ENCODE assay signal across 17 cellular contexts in genomic region chr12:120211243-120211903, GRCh38. TPM values are rescaled to one million over a fixed set of nuclear protein-coding genes. Genes with fewer than 3 reads are reported as not detected.
DNase-seq lines count a peak whose midpoint lies in the region; ATAC-seq, FAIRE-seq and TF ChIP-seq lines count a peak whose summit lies in the region.
"Had no signal": no experiment of that assay in that cellular context is flagged by ENCODE, and none has a peak within 500 bp of the region (broad histone marks: within the 10 kb centered on the region; RNA-seq: fewer than 3 reads in every experiment).

No MANE protein-coding gene starts in this region.

- H4K20me1 ChIP-seq in H9 (ENCODE audit: control insufficient read depth, insufficient read depth, insufficient read length) (no peaks in the 10 kb centered on the region), K562 (replicated peaks; ENCODE audit: control insufficient read depth, insufficient read depth, low read length) (no peaks in the 10 kb centered on the region)

- TF ChIP-seq CTCF in H9 (conservative IDR thresholded peaks at IDR 0.05) = no peak
- TF ChIP-seq CTCF in K562 (IDR thresholded peaks at IDR 0.05 in 2 of 3, conservative IDR thresholded peaks at IDR 0.05 in 1 of 3; ENCODE audit: insufficient read depth in 2 of 3, low read depth in 1 of 3, low read length in 3 of 3) = no peak
- no peak for TF ChIP-seq CTCF in WERI-Rb-1 (IDR thresholded peaks at IDR 0.05; ENCODE audit: low read depth, low read length)

- no peak for FAIRE-seq in K562 (lab: Jason Lieb, UNC)
- FAIRE-seq: endometrium, islet of Langerhans had no signal

- H3K27me3 ChIP-seq in CD4-positive, CD25-positive, alpha-beta regulatory T cell (ENCODE audit: control insufficient read depth, insufficient read depth, low read length) = no peaks in the 10 kb centered on the region
- H3K27me3 ChIP-seq in H9 (ENCODE audit: insufficient read depth, low read length) (no peaks in the 10 kb centered on the region), K562 (ENCODE audit: control insufficient read depth in 2 of 2, insufficient read depth in 2 of 2, low read length in 2 of 2) (no peaks in the 10 kb centered on the region), WERI-Rb-1 (ENCODE audit: insufficient read depth, low read depth, severe bottlenecking) (no peaks in the 10 kb centered on the region)

- H3K18ac ChIP-seq in H9 (ENCODE audit: insufficient read length, low read depth, low read length) = no peak overlapping the region

- intact Hi-C loops in K562 (cut with micrococcal nuclease) = no loop called here

- no peaks in the 10 kb centered on the region for H3K79me1 ChIP-seq in H9 (ENCODE audit: insufficient read depth, low read depth, low read length, poor library complexity, severe bottlenecking)

- no peak overlapping the region for H3K4ac ChIP-seq in H9 (ENCODE audit: low read depth, low read length)

- H3K4me1 ChIP-seq in CD4-positive, CD25-positive, alpha-beta regulatory T cell (ENCODE audit: control insufficient read depth, insufficient read depth, low read length, poor library complexity, severe bottlenecking) = no peaks in the 10 kb centered on the region
- H3K4me1 ChIP-seq in H9 (ENCODE audit: insufficient read depth, low read length) (no peaks in the 10 kb centered on the region), K562 (replicated peaks in 1 of 2; ENCODE audit: control insufficient read depth in 2 of 2, insufficient read depth in 2 of 2, low read length in 2 of 2) (peaks cover 0 to 25% of the 10 kb centered on the region in 2 experiments; a peak in 2 of 5 replicates)

- peaks cover 4% of the 10 kb centered on the region for H3K27me3 Mint-ChIP-seq in CD4-positive, CD25-positive, alpha-beta regulatory T cell
- H3K27me3 Mint-ChIP-seq in H9 (ENCODE audit: low read depth) = no peaks in the 10 kb centered on the region
- no peaks in the 10 kb centered on the region for H3K27me3 Mint-ChIP-seq in naive thymus-derived CD8-positive, alpha-beta T cell

- H3K36me3 ChIP-seq in CD4-positive, CD25-positive, alpha-beta regulatory T cell (ENCODE audit: control insufficient read depth, insufficient read depth, low read length) = peaks cover 64% of the 10 kb centered on the region
- H3K36me3 ChIP-seq in K562 (ENCODE audit: control insufficient read depth, insufficient read depth, low read length) (peaks cover 67% of the 10 kb centered on the region; the same call in 2 of the 3 replicates), WERI-Rb-1 (peaks cover 37% of the 10 kb centered on the region)

- in situ Hi-C loops in K562 (cut with MboI) = no loop called here

- no peaks in the 10 kb centered on the region for H3K23me2 ChIP-seq in H9 (ENCODE audit: insufficient read length, low read depth, low read length, poor library complexity, severe bottlenecking)

- H2BK5ac ChIP-seq in H9 (ENCODE audit: insufficient read length, low read length) = no peak overlapping the region

- H3K56ac ChIP-seq in H9 (ENCODE audit: insufficient read length, low read depth, low read length) = no peak overlapping the region

- no peak overlapping the region for H4K5ac ChIP-seq in H9 (ENCODE audit: insufficient read length, low read depth, low read length)

- H2AK5ac ChIP-seq in H9 (ENCODE audit: insufficient read length, low read length) = no peak overlapping the region

- H2AFZ ChIP-seq in H9 (ENCODE audit: low read length) = no peak overlapping the region
- no peak overlapping the region for H2AFZ ChIP-seq in K562 (ENCODE audit: low read depth, low read length)
- H2AFZ ChIP-seq: GM23248 had no signal

- TF ChIP-seq EP300 in K562 (IDR thresholded peaks at IDR 0.05; ENCODE audit: low read length) = no peak

- H4K91ac ChIP-seq in H9 (ENCODE audit: insufficient read length, low read depth, low read length) = no peak overlapping the region

- H3K23ac ChIP-seq in H9 (ENCODE audit: insufficient read length, low read depth, low read length) = no peak overlapping the region

- TF ChIP-seq POLR2A in K562 (conservative IDR thresholded peaks at IDR 0.05) = no peak

- H4K8ac ChIP-seq in H9 (replicated peaks; ENCODE audit: insufficient read length, low read depth, low read length) = no peak overlapping the region

- H3K27ac Mint-ChIP-seq in CD4-positive, CD25-positive, alpha-beta regulatory T cell = peak overlapping the region in 2 of 3 donors; percentile 34 to 62
- peak overlapping the region in 2 of 3 experiments; percentile 47 to 64; a peak in 3 of 7 replicates for H3K27ac Mint-ChIP-seq in H9
- peak overlapping the region in 7 of 10 donors; percentile 3 to 81 (median 48) for H3K27ac Mint-ChIP-seq in naive thymus-derived CD8-positive, alpha-beta T cell
- H3K27ac Mint-ChIP-seq: nephron had no signal

- peaks cover 0 to 2% (median 0%) of the 10 kb centered on the region in 7 donors for H3K9me3 Mint-ChIP-seq in CD4-positive, CD25-positive, alpha-beta regulatory T cell
- no peaks in the 10 kb centered on the region for H3K9me3 Mint-ChIP-seq in H9
- H3K9me3 Mint-ChIP-seq in naive thymus-derived CD8-positive, alpha-beta T cell = no peaks in the 10 kb centered on the region
- H3K9me3 Mint-ChIP-seq: nephron had no signal

- no peak overlapping the region for H2BK12ac ChIP-seq in H9 (ENCODE audit: insufficient read length, low read depth, low read length)

- H3K4me1 Mint-ChIP-seq in CD4-positive, CD25-positive, alpha-beta regulatory T cell = peaks cover 0 to 4% (median 2%) of the 10 kb centered on the region in 4 donors
- peaks cover 0 to 7% of the 10 kb centered on the region in 2 experiments; a peak in 2 of 4 replicates for H3K4me1 Mint-ChIP-seq in H9
- H3K4me1 Mint-ChIP-seq in naive thymus-derived CD8-positive, alpha-beta T cell = peaks cover 0 to 13% (median under 1%) of the 10 kb centered on the region in 4 donors
- H3K4me1 Mint-ChIP-seq: nephron had no signal

- WGBS in H9 (ENCODE audit: extremely low coverage, insufficient read length, low lambda C conversion rate) = no CpG with 5 or more reads among the region's 12 CpGs
- 86% methylated on average over 12 of the region's 12 CpGs for WGBS in K562 (ENCODE audit: insufficient coverage, low coverage, missing lambda C conversion rate)

- no peak overlapping the region for H2BK15ac ChIP-seq in H9 (ENCODE audit: low read depth, low read length)

- DNase-seq in CD4-positive, CD25-positive, alpha-beta regulatory T cell = no peak
- DNase-seq in H9 (no peak), K562 (ENCODE audit: extremely low read depth in 1 of 4, low spot score in 3 of 4) (no peak), WERI-Rb-1 (no peak), NCI-H2196 (lab: John Stamatoyannopoulos, UW; ENCODE audit: unreplicated experiment) (no peak)
- no peak for DNase-seq in naive thymus-derived CD8-positive, alpha-beta T cell
- DNase-seq: activated T-cell treated with anti-CD3 and anti-CD28 coated beads, Interleukin-2, amount 50 U/mL, for 48 hours; central memory CD4-positive, alpha-beta T cell; GM23248; NCI-H1930; NK-92 treated with Interleukin-12 subunit alpha and Interleukin-12 subunit beta, amount 100 ng/mL, for 24 hours; stimulated activated CD4-positive, alpha-beta T cell treated with anti-CD3 and anti-CD28 coated beads, Interleukin-4, amount 100 ng/mL, for 4 hours had no signal

- H3K79me2 ChIP-seq in H9 (ENCODE audit: insufficient read depth, low read length) (no peaks in the 10 kb centered on the region), K562 (ENCODE audit: control insufficient read depth, insufficient read depth, low read length) (no peaks in the 10 kb centered on the region)

- H3K4me3 Mint-ChIP-seq in CD4-positive, CD25-positive, alpha-beta regulatory T cell = peak overlapping the region in 1 of 4 donors; percentile 71
- no peak overlapping the region for H3K4me3 Mint-ChIP-seq in H9
- no peak overlapping the region for H3K4me3 Mint-ChIP-seq in naive thymus-derived CD8-positive, alpha-beta T cell
- H3K4me3 Mint-ChIP-seq: nephron had no signal

- no peak for TF ChIP-seq RAD21 in K562 (CRISPR knock-in tag; conservative IDR thresholded peaks at IDR 0.05 in 1 of 2, IDR thresholded peaks at IDR 0.05 in 1 of 2)

- H3T11ph ChIP-seq in H9 (ENCODE audit: low read length) = no peak overlapping the region

- ATAC-seq in CD4-positive, CD25-positive, alpha-beta regulatory T cell (ENCODE audit: low read depth in 2 of 2) = no peak
- ATAC-seq in K562 (no peak), HG03280 (IDR thresholded peaks at IDR 0.05; ENCODE audit: unreplicated experiment) (no peak)
- no peak for ATAC-seq in naive thymus-derived CD8-positive, alpha-beta T cell

- peaks cover 24% of the 10 kb centered on the region for H3K36me3 Mint-ChIP-seq in CD4-positive, CD25-positive, alpha-beta regulatory T cell
- peaks cover 29 to 73% (median 63%) of the 10 kb centered on the region in 3 experiments; a peak in 6 of 7 replicates for H3K36me3 Mint-ChIP-seq in H9 (ENCODE audit: insufficient read depth in 1 of 3, low read depth in 3 of 3)
- H3K36me3 Mint-ChIP-seq in naive thymus-derived CD8-positive, alpha-beta T cell = peaks cover 0 to 65% (median 2%) of the 10 kb centered on the region in 3 donors

- H3K4me3 ChIP-seq in CD4-positive, CD25-positive, alpha-beta regulatory T cell (ENCODE audit: low read depth, low read length) = no peak overlapping the region
- H3K4me3 ChIP-seq in K562 (no peak overlapping the region), WERI-Rb-1 (ENCODE audit: low read depth, low read length) (no peak overlapping the region)
- H3K4me3 ChIP-seq: GM23248 had no signal

- POLR2A ChIA-PET in K562 (lab: Yijun Ruan, JAX) = interaction anchor here (0.6 to 5.3 kb wide), 4 partner anchors 11 to 93 kb away, joined by 3 to 70 read pairs (median 3); partner anchors contain the start of gene RPLP0
- POLR2A ChIA-PET in naive thymus-derived CD8-positive, alpha-beta T cell (lab: Charles Lee) = interaction anchor here (0.8 to 1.6 kb wide), 2 partner anchors 9 to 16 kb away, joined by 3 to 7 read pairs; no protein-coding TSS in a partner anchor

- no peak overlapping the region for H3K27ac ChIP-seq in CD4-positive, CD25-positive, alpha-beta regulatory T cell (ENCODE audit: insufficient read depth, low read length, poor library complexity, severe bottlenecking)
- H3K27ac ChIP-seq in H9 (ENCODE audit: insufficient read length, low read depth, low read length) (no peak overlapping the region), K562 (ENCODE audit: extremely low read depth, low read depth, low read length) (no peak overlapping the region), WERI-Rb-1 (no peak overlapping the region)
- H3K27ac ChIP-seq: C4-2B, GM23248 had no signal

- no peaks in the 10 kb centered on the region for H3K9me1 ChIP-seq in K562 (ENCODE audit: control insufficient read depth, insufficient read depth, low read length)

- CTCF ChIA-PET in K562 (lab: Yijun Ruan, JAX; ENCODE audit: low intra/inter-chr PET ratio) = no interaction called here

- no peaks in the 10 kb centered on the region for H3K9me3 ChIP-seq in CD4-positive, CD25-positive, alpha-beta regulatory T cell (ENCODE audit: control insufficient read depth in 2 of 2, low read length in 2 of 2)
- H3K9me3 ChIP-seq in H9 (ENCODE audit: control insufficient read depth, low read depth, low read length) (no peaks in the 10 kb centered on the region), K562 (replicated peaks; ENCODE audit: control insufficient read depth, insufficient read depth, low read depth, low read length) (0 out of 2 replicates have a peak, but pooled peaks cover under 1% of the 10 kb centered on the region), WERI-Rb-1 (ENCODE audit: severe bottlenecking) (no peaks in the 10 kb centered on the region)

- H3K14ac ChIP-seq in H9 (ENCODE audit: insufficient read depth, low read length) = no peak overlapping the region

- H3K9ac ChIP-seq in H9 (ENCODE audit: extremely low read depth, insufficient read length, low read length) (no peak overlapping the region), K562 (ENCODE audit: insufficient read depth in 1 of 2, low read depth in 2 of 2, low read length in 2 of 2) (no peak overlapping the region; a peak in 1 of 4 replicates)
- H3K9ac ChIP-seq: GM23248 had no signal

- TSS peak; percentile 23 for BruUV-seq in K562 (replicated peaks; lab: Mats Ljungman, UMichigan)

- H2BK120ac ChIP-seq in H9 (ENCODE audit: low read depth, low read length, poor library complexity, severe bottlenecking) = no peak overlapping the region

- H2BK20ac ChIP-seq in H9 (ENCODE audit: low read depth, low read length, poor library complexity, severe bottlenecking) = no peak overlapping the region

- H3K4me2 ChIP-seq in H9 (ENCODE audit: insufficient read depth, insufficient read length, low read length) (no peak overlapping the region), K562 (ENCODE audit: insufficient read depth, low read length) (no peak overlapping the region)

RNA-seq across cellular contexts. Expression of gene RPLP0, which starts 10.5 kb away (rescaled TPM):
- total RNA-seq in CD4-positive, CD25-positive, alpha-beta regulatory T cell = 1,127 TPM
- polyA plus RNA-seq in CD4-positive, CD25-positive, alpha-beta regulatory T cell = 1,000 to 10,000 TPM in 3 of 4 donors, 100 to 1,000 TPM in 1; 998 to 1,871 (median 1,438) TPM
- total RNA-seq in H9 (2021) = 2,950 and 3,019 TPM in 2 replicates
- 1,112 and 2,318 TPM in 2 replicates for total RNA-seq in K562 (2011; cell fraction: chromatin; rRNA removed; ENCODE audit: low replicate concordance)
- 2,659 and 3,037 TPM in 2 replicates for total RNA-seq in K562 (2011; cell fraction: nucleolus; rRNA removed)
- total RNA-seq in K562 (2011; cell fraction: nucleoplasm; rRNA removed) = 2,953 and 5,147 TPM in 2 replicates
- 4,900 and 6,436 TPM in 2 replicates for total RNA-seq in K562 (2014; rRNA removed)
- 3,191 and 3,833 TPM in 2 replicates for total RNA-seq in K562 (2014; rRNA removed; fragmentation: Illumina TruSeq; extraction: Trizol)
- total RNA-seq in K562 (2015; rRNA removed; fragmentation: Illumina TruSeq; extraction: Trizol) = 3,802 and 3,820 TPM in 2 replicates
- 3,845 and 4,075 TPM in 2 replicates for total RNA-seq in K562 (2021)
- 7,931 and 10,886 TPM in 2 replicates for polyA plus RNA-seq in K562 (2011; rRNA removed)
- polyA plus RNA-seq in K562 (2011; cell fraction: cytosol; rRNA removed) = 11,423 and 15,718 TPM in 2 replicates
- 3,653 and 4,979 TPM in 2 replicates for polyA plus RNA-seq in K562 (2011; cell fraction: nucleus; rRNA removed)
- 4,990 and 8,357 TPM in 2 replicates for polyA plus RNA-seq in K562 (2012)
- 5,372 and 5,510 TPM in 2 replicates for polyA plus RNA-seq in K562 (2014; fragmentation: Illumina TruSeq; extraction: Trizol)
- 1,000 to 10,000 TPM; 6,875 to 7,674 TPM for polyA plus RNA-seq in K562 (2014; fragmentation: Nextera tagmentation; extraction: Ambion mirVana)
- 6,483 and 6,682 TPM in 2 replicates for polyA plus RNA-seq in K562 (2014; rRNA removed)
- polyA minus RNA-seq in K562 (2011; rRNA and poly(A)+ RNA removed) = 5,001 and 5,431 TPM in 2 replicates
- polyA minus RNA-seq in K562 (2011; cell fraction: cytosol; rRNA and poly(A)+ RNA removed) = 2,569 and 3,110 TPM in 2 replicates
- polyA minus RNA-seq in K562 (2011; cell fraction: nucleus; rRNA and poly(A)+ RNA removed) = 738 and 1,257 TPM in 2 replicates
- 1,000 to 10,000 TPM; 1,511 to 1,568 TPM for total RNA-seq in naive thymus-derived CD8-positive, alpha-beta T cell
- polyA plus RNA-seq in naive thymus-derived CD8-positive, alpha-beta T cell = 1,000 to 10,000 TPM; 1,821 to 2,320 (median 1,964) TPM

RNA-seq across cellular contexts. Expression of gene GCN1, which starts 16.9 kb away (rescaled TPM):
- 115 TPM for total RNA-seq in CD4-positive, CD25-positive, alpha-beta regulatory T cell
- 10 to 100 TPM; 17.0 to 27.5 (median 20.9) TPM for polyA plus RNA-seq in CD4-positive, CD25-positive, alpha-beta regulatory T cell
- total RNA-seq in H9 (2021) (125 and 137 TPM in 2 replicates), K562 (2014; rRNA removed) (96.4 and 124 TPM in 2 replicates), K562 (2014; rRNA removed; fragmentation: Illumina TruSeq; extraction: Trizol) (48.2 and 49.7 TPM in 2 replicates), K562 (2015; rRNA removed; fragmentation: Illumina TruSeq; extraction: Trizol) (51.5 and 54.4 TPM in 2 replicates), K562 (2021) (172 and 190 TPM in 2 replicates)
- total RNA-seq in K562 (2011; cell fraction: chromatin; rRNA removed; ENCODE audit: low replicate concordance) = 689 and 1,391 TPM in 2 replicates
- total RNA-seq in K562 (2011; cell fraction: nucleolus; rRNA removed) = 533 and 578 TPM in 2 replicates
- 336 and 477 TPM in 2 replicates for total RNA-seq in K562 (2011; cell fraction: nucleoplasm; rRNA removed)
- polyA plus RNA-seq in K562 (2011; rRNA removed) (51.7 and 78.4 TPM in 2 replicates), K562 (2014; fragmentation: Illumina TruSeq; extraction: Trizol) (81.4 and 108 TPM in 2 replicates), K562 (2014; fragmentation: Nextera tagmentation; extraction: Ambion mirVana) (10 to 100 TPM; 11.9 to 18.2 TPM), K562 (2014; rRNA removed) (78.4 and 94.0 TPM in 2 replicates)
- 52.9 and 58.6 TPM in 2 replicates for polyA plus RNA-seq in K562 (2011; cell fraction: cytosol; rRNA removed)
- 319 and 415 TPM in 2 replicates for polyA plus RNA-seq in K562 (2011; cell fraction: nucleus; rRNA removed)
- polyA plus RNA-seq in K562 (2012) = 82.4 and 85.4 TPM in 2 replicates
- 168 and 179 TPM in 2 replicates for polyA minus RNA-seq in K562 (2011; rRNA and poly(A)+ RNA removed)
- polyA minus RNA-seq in K562 (2011; cell fraction: cytosol; rRNA and poly(A)+ RNA removed) = 131 and 132 TPM in 2 replicates
- polyA minus RNA-seq in K562 (2011; cell fraction: nucleus; rRNA and poly(A)+ RNA removed) = 176 and 241 TPM in 2 replicates
- 100 to 1,000 TPM; 132 to 133 TPM for total RNA-seq in naive thymus-derived CD8-positive, alpha-beta T cell
- polyA plus RNA-seq in naive thymus-derived CD8-positive, alpha-beta T cell = 10 to 100 TPM; 14.9 to 28.3 (median 23.8) TPM

RNA-seq across cellular contexts. Expression of gene PXN, which starts 54.2 kb away (rescaled TPM):
- total RNA-seq in CD4-positive, CD25-positive, alpha-beta regulatory T cell = 205 TPM
- polyA plus RNA-seq in CD4-positive, CD25-positive, alpha-beta regulatory T cell = 10 to 100 TPM; 64.3 to 89.5 (median 73.5) TPM
- total RNA-seq in H9 (2021) = 88.9 and 92.8 TPM in 2 replicates
- total RNA-seq in K562 (2011; cell fraction: chromatin; rRNA removed; ENCODE audit: low replicate concordance) = 70.6 and 142 TPM in 2 replicates
- total RNA-seq in K562 (2011; cell fraction: nucleolus; rRNA removed) = 45.5 and 48.2 TPM in 2 replicates
- 51.8 and 52.7 TPM in 2 replicates for total RNA-seq in K562 (2011; cell fraction: nucleoplasm; rRNA removed)
- 18.6 and 22.7 TPM in 2 replicates for total RNA-seq in K562 (2014; rRNA removed)
- total RNA-seq in K562 (2014; rRNA removed; fragmentation: Illumina TruSeq; extraction: Trizol) = 13.1 and 16.4 TPM in 2 replicates
- total RNA-seq in K562 (2015; rRNA removed; fragmentation: Illumina TruSeq; extraction: Trizol) = 13.5 and 14.2 TPM in 2 replicates
- 66.6 and 74.1 TPM in 2 replicates for total RNA-seq in K562 (2021)
- polyA plus RNA-seq in K562 (2011; rRNA removed) = 28.6 and 44.1 TPM in 2 replicates
- polyA plus RNA-seq in K562 (2011; cell fraction: cytosol; rRNA removed) = 31.5 and 36.7 TPM in 2 replicates
- 43.4 and 76.1 TPM in 2 replicates for polyA plus RNA-seq in K562 (2011; cell fraction: nucleus; rRNA removed)
- 59.0 and 70.2 TPM in 2 replicates for polyA plus RNA-seq in K562 (2012)
- 64.7 and 71.8 TPM in 2 replicates for polyA plus RNA-seq in K562 (2014; fragmentation: Illumina TruSeq; extraction: Trizol)
- 1 to 10 TPM; 4.0 to 4.8 TPM for polyA plus RNA-seq in K562 (2014; fragmentation: Nextera tagmentation; extraction: Ambion mirVana)
- polyA plus RNA-seq in K562 (2014; rRNA removed) = 40.7 and 42.2 TPM in 2 replicates
- polyA minus RNA-seq in K562 (2011; rRNA and poly(A)+ RNA removed) = 19.9 and 22.3 TPM in 2 replicates
- polyA minus RNA-seq in K562 (2011; cell fraction: cytosol; rRNA and poly(A)+ RNA removed) = 16.7 and 38.8 TPM in 2 replicates
- 12.4 and 19.8 TPM in 2 replicates for polyA minus RNA-seq in K562 (2011; cell fraction: nucleus; rRNA and poly(A)+ RNA removed)
- 10 to 100 TPM; 93.9 to 96.6 TPM for total RNA-seq in naive thymus-derived CD8-positive, alpha-beta T cell
- 10 to 100 TPM; 64.3 to 95.6 (median 80.4) TPM for polyA plus RNA-seq in naive thymus-derived CD8-positive, alpha-beta T cell
